18 cellular contexts compared by ENCODE assay signal in genomic region chr1:5936621-5937372, GRCh38. TPM values are rescaled to one million over a fixed set of nuclear protein-coding genes. Genes with fewer than 3 reads are reported as not detected.
A peak's percentile ranks its signal among the peaks of the same experiment; 100 is the strongest.
DNase-seq lines count a peak whose midpoint lies in the region; ATAC-seq and TF ChIP-seq lines count a peak whose summit lies in the region.
"Had no signal": no experiment of that assay in that cellular context is flagged by ENCODE, and none has a peak within 500 bp of the region (broad histone marks: within the 10 kb centered on the region; RNA-seq: fewer than 3 reads in every experiment).

No MANE protein-coding gene starts in this region.

- intact Hi-C loops in MCF 10A (cut with micrococcal nuclease): no loop called here
- intact Hi-C loops in breast epithelium (cut with DNase I; ENCODE audit: low total_unique reads): no loop called here
- intact Hi-C loops in naive thymus-derived CD4-positive, alpha-beta T cell (cut with micrococcal nuclease): no loop called here
- intact Hi-C loops in vagina (cut with DNase I): no loop called here

- H3K27me3 Mint-ChIP-seq in MCF 10A (ENCODE audit: insufficient read depth, unreplicated experiment): no peaks in the 10 kb centered on the region
- H3K27me3 Mint-ChIP-seq in naive thymus-derived CD4-positive, alpha-beta T cell: no peaks in the 10 kb centered on the region

- no peak for TF ChIP-seq POLR2A in breast epithelium (IDR thresholded peaks at IDR 0.05)
- TF ChIP-seq POLR2A in vagina (IDR thresholded peaks at IDR 0.05): no peak

- no peak overlapping the region for H3K27ac ChIP-seq in breast epithelium
- H3K27ac ChIP-seq in naive thymus-derived CD4-positive, alpha-beta T cell (ENCODE audit: low read depth, low read length): no peak overlapping the region
- no peak overlapping the region for H3K27ac ChIP-seq in vagina
- H3K27ac ChIP-seq: BLaER1 treated with 17β-estradiol and CSF1 and Interleukin-3, amounts not matched to agents 10 nM and 100 nM; PC-9 had no signal

- H3K4me1 ChIP-seq in breast epithelium: peaks cover 0 to 2% of the 10 kb centered on the region in 2 donors
- no peaks in the 10 kb centered on the region for H3K4me1 ChIP-seq in naive thymus-derived CD4-positive, alpha-beta T cell (ENCODE audit: control insufficient read depth in 2 of 2, insufficient read depth in 2 of 2, low read length in 2 of 2)
- no peaks in the 10 kb centered on the region for H3K4me1 ChIP-seq in vagina

- H3K27me3 ChIP-seq in breast epithelium (no peaks in the 10 kb centered on the region), vagina (no peaks in the 10 kb centered on the region)
- H3K27me3 ChIP-seq in naive thymus-derived CD4-positive, alpha-beta T cell (ENCODE audit: control insufficient read depth in 2 of 2, insufficient read depth in 2 of 2, low read length in 2 of 2): no peaks in the 10 kb centered on the region
- H3K27me3 ChIP-seq: BLaER1 treated with 17β-estradiol and CSF1 and Interleukin-3, amounts not matched to agents 10 nM and 100 nM had no signal

- peak overlapping the region; percentile 79 for H3K27ac Mint-ChIP-seq in MCF 10A (ENCODE audit: low read depth, unreplicated experiment)
- H3K27ac Mint-ChIP-seq in naive thymus-derived CD4-positive, alpha-beta T cell: no peak overlapping the region

- no peaks in the 10 kb centered on the region for H3K9me3 ChIP-seq in breast epithelium
- H3K9me3 ChIP-seq in naive thymus-derived CD4-positive, alpha-beta T cell (ENCODE audit: control insufficient read depth in 2 of 3, low read length in 3 of 3): no peaks in the 10 kb centered on the region
- H3K9me3 ChIP-seq in vagina: no peaks in the 10 kb centered on the region

- H3K4me3 Mint-ChIP-seq in MCF 10A (ENCODE audit: unreplicated experiment): no peak overlapping the region
- H3K4me3 Mint-ChIP-seq in naive thymus-derived CD4-positive, alpha-beta T cell: no peak overlapping the region
- H3K4me3 Mint-ChIP-seq: HFFc6 had no signal

- DNase-seq in MCF 10A (ENCODE audit: unreplicated experiment) (no peak), breast epithelium (ENCODE audit: low spot score in 2 of 2) (no peak), astrocyte of the hippocampus (ENCODE audit: low read depth, low spot score) (peak; percentile 21), vagina (ENCODE audit: extremely low spot score in 2 of 2) (peak; percentile 49 to 87)
- no peak for DNase-seq in naive thymus-derived CD4-positive, alpha-beta T cell
- DNase-seq: DMS 273 treated with DMSO at 0.1 percent for 48 hours, GDM1, HFFc6, Kasumi-1, NCI-H1105 treated with DMSO at 0.1 percent for 48 hours, NCI-H1694 treated with DMSO at 0.1 percent for 48 hours, NCI-H446, NCI-H774, PC-9 had no signal

- POLR2A ChIA-PET in MCF 10A (lab: Yijun Ruan, JAX): no interaction called here
- POLR2A ChIA-PET in naive thymus-derived CD4-positive, alpha-beta T cell (lab: Charles Lee): no interaction called here

- no peak overlapping the region for H3K4me3 ChIP-seq in breast epithelium
- no peak overlapping the region for H3K4me3 ChIP-seq in naive thymus-derived CD4-positive, alpha-beta T cell (ENCODE audit: low read length)
- no peak overlapping the region for H3K4me3 ChIP-seq in vagina
- H3K4me3 ChIP-seq: BLaER1 treated with 17β-estradiol and CSF1 and Interleukin-3, amounts not matched to agents 10 nM and 100 nM; PC-9 had no signal

- BruUV-seq in MCF 10A (replicated peaks; lab: Mats Ljungman, UMichigan): no TSS peak

- peaks cover 38% of the 10 kb centered on the region for H3K36me3 Mint-ChIP-seq in MCF 10A (ENCODE audit: insufficient read depth, unreplicated experiment)
- peaks cover 0 to 51% (median 8%) of the 10 kb centered on the region in 5 donors for H3K36me3 Mint-ChIP-seq in naive thymus-derived CD4-positive, alpha-beta T cell

- no peak for TF ChIP-seq CTCF in MCF 10A (IDR thresholded peaks at IDR 0.05; ENCODE audit: unreplicated experiment)
- no peak for TF ChIP-seq CTCF in breast epithelium (IDR thresholded peaks at IDR 0.05)
- no peak for TF ChIP-seq CTCF in vagina (IDR thresholded peaks at IDR 0.05)

- no peaks in the 10 kb centered on the region for H3K9me3 Mint-ChIP-seq in MCF 10A (ENCODE audit: unreplicated experiment)
- H3K9me3 Mint-ChIP-seq in naive thymus-derived CD4-positive, alpha-beta T cell: no peaks in the 10 kb centered on the region
- H3K9me3 Mint-ChIP-seq: HFFc6 had no signal

- no peaks in the 10 kb centered on the region for H3K4me1 Mint-ChIP-seq in MCF 10A (ENCODE audit: insufficient read depth, unreplicated experiment)
- peaks cover 0 to 2% (median 0%) of the 10 kb centered on the region in 7 donors for H3K4me1 Mint-ChIP-seq in naive thymus-derived CD4-positive, alpha-beta T cell

- H3K36me3 ChIP-seq in breast epithelium (no peaks in the 10 kb centered on the region), vagina (no peaks in the 10 kb centered on the region)
- peaks cover 0 to 15% (median 0%) of the 10 kb centered on the region in 3 experiments for H3K36me3 ChIP-seq in naive thymus-derived CD4-positive, alpha-beta T cell (ENCODE audit: control insufficient read depth in 2 of 3, insufficient read depth in 3 of 3, low read length in 3 of 3)

- ATAC-seq in naive thymus-derived CD4-positive, alpha-beta T cell: peak; percentile 36
- no peak for ATAC-seq in GM21786 (IDR thresholded peaks at IDR 0.05; ENCODE audit: unreplicated experiment)
- no peak for ATAC-seq in HG03280 (IDR thresholded peaks at IDR 0.05; ENCODE audit: unreplicated experiment)
- ATAC-seq in GM18502 (IDR thresholded peaks at IDR 0.05; ENCODE audit: poor library complexity, unreplicated experiment): no peak

- CTCF ChIA-PET in MCF 10A (lab: Yijun Ruan, JAX): interaction anchor here (0.5 kb wide), 1 partner anchor 300 kb away, joined by 3 read pairs; no protein-coding TSS in a partner anchor
- CTCF ChIA-PET in naive thymus-derived CD4-positive, alpha-beta T cell (lab: Charles Lee): no interaction called here

RNA-seq across cellular contexts. Expression of gene NPHP4, which starts 55.4 kb away (rescaled TPM):
- 14.4 and 15.0 TPM in 2 replicates for total RNA-seq in MCF 10A (2022)
- total RNA-seq in breast epithelium: 10 to 100 TPM in 2 of 3 donors, 1 to 10 TPM in 1; 7.0 to 18.7 (median 18.1) TPM
- 10 to 100 TPM in 3 of 5 experiments, 1 to 10 TPM in 2; 9.0 to 20.6 (median 11.1) TPM for total RNA-seq in naive thymus-derived CD4-positive, alpha-beta T cell
- 1 to 10 TPM in 1 of 2 donors, under 1 TPM in 1; 0.40 to 2.7 TPM for polyA plus RNA-seq in naive thymus-derived CD4-positive, alpha-beta T cell
- 11.3 TPM for total RNA-seq in vagina

Comparison
In these comparisons a context has a peak if more than half of its experiments do, and no peak if none do; other contexts are left out.
1. DNase-seq: peak in astrocyte of the hippocampus (single experiment) and vagina (2 of 2); none in MCF 10A (single experiment), breast epithelium (0 of 2) and naive thymus-derived CD4-positive, alpha-beta T cell (0 of 9).